ENCODE assay signal across 2 cellular contexts in the genomic region with DNA sequence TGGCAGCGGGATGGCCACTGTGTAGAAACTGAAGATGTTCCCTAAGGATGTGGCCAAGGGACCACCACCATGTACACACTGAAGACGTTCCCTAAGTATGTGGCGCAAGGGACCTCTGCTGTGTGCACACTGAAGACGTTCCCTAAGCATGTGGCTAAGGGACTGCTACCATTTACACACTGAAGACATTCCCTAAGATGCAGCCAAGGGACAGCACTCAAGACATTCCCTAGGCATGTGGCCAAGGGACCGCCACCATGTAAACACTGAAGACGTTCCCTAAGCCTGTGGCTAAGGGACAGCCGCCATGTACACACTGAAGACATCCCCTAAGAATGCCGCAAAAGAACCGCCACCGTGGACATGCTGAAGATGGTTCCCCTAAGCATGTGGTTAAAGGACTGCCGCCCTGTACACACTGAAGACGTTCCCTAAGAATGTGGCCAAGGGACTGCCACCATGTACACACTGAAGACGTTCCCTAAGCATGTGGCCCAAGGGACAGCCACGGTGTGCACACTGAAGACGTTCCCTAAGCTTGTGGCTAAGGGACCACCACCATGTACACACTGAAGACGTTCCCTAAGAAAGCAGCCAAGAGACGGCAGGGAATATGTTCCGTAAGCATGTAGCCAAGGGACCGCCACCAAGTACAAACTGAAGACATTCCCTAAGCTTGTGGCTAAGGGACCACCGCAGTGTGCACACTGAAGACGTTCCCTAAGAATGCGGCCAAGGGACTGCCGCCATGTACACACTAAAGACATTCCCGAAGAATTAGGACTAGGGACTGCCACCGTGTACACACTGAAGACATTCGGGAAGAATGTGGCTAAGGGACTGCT.
TF ChIP-seq lines count a peak whose summit lies in the region.

No MANE protein-coding gene starts in this region.

TF ChIP-seq in HEK293T, 16 proteins besides CTCF, POLR2A, EP300 and RAD21:
- no peak for TF ChIP-seq FOXA1 (IDR thresholded peaks at IDR 0.05)
- TF ChIP-seq FOXK2 (IDR thresholded peaks at IDR 0.05): peak; percentile 74; the same call in 1 of the 2 replicates
- TF ChIP-seq LEF1 (IDR thresholded peaks at IDR 0.05; ENCODE audit: borderline replicate concordance): no peak
- 0 out of 2 replicates have a peak, but pooled peaks have one; percentile 28 for TF ChIP-seq NFRKB (IDR thresholded peaks at IDR 0.05)
- TF ChIP-seq ELF4 (IDR thresholded peaks at IDR 0.05): 0 out of 2 replicates have a peak, but pooled peaks have one; percentile 23
- no peak for TF ChIP-seq HDGF (IDR thresholded peaks at IDR 0.05; ENCODE audit: borderline replicate concordance)
- TF ChIP-seq L3MBTL2 (conservative IDR thresholded peaks at IDR 0.05): peak; percentile 66
- TF ChIP-seq ARNT (IDR thresholded peaks at IDR 0.05): peak; percentile 23; the same call in 1 of the 2 replicates
- TF ChIP-seq SP1 (IDR thresholded peaks at IDR 0.05): no peak
- no peak for TF ChIP-seq ZNF384 (IDR thresholded peaks at IDR 0.05)
- no peak for TF ChIP-seq SUZ12 (IDR thresholded peaks at IDR 0.05)
- TF ChIP-seq FOXM1 (IDR thresholded peaks at IDR 0.05; ENCODE audit: borderline replicate concordance): peak; percentile 99
- peak; percentile 70; the same call in 1 of the 2 replicates for TF ChIP-seq CTBP1 (IDR thresholded peaks at IDR 0.05; ENCODE audit: borderline replicate concordance)

TF ChIP-seq in K562, 482 proteins besides CTCF, POLR2A, EP300 and RAD21 (continues in another document):
- TF ChIP-seq CREB3L1 (IDR thresholded peaks at IDR 0.05; ENCODE audit: borderline replicate concordance, low read depth) (peak; percentile 68; the same call in 1 of the 2 replicates), ELF2 (CRISPR knock-in tag; IDR thresholded peaks at IDR 0.05) (no peak), RNF2 (IDR thresholded peaks at IDR 0.05) (peak; percentile 97), EP400 (IDR thresholded peaks at IDR 0.05) (peak; percentile 92), ADNP (tag; IDR thresholded peaks at IDR 0.05) (no peak), NFRKB (IDR thresholded peaks at IDR 0.05; ENCODE audit: low read depth) (0 out of 2 replicates have a peak, but pooled peaks have one; percentile 56), KAT2B (IDR thresholded peaks at IDR 0.05; ENCODE audit: low read depth, low read length) (no peak), TEAD2 (tag; IDR thresholded peaks at IDR 0.05) (peak; percentile 88), JUN (IDR thresholded peaks at IDR 0.05; ENCODE audit: borderline replicate concordance, low read depth, low read length) (no peak), JUN (CRISPR knock-in tag; IDR thresholded peaks at IDR 0.05; ENCODE audit: borderline replicate concordance) (0 out of 2 replicates have a peak, but pooled peaks have one; percentile 24), NBN (IDR thresholded peaks at IDR 0.05; ENCODE audit: low read depth) (peak; percentile 42; the same call in 1 of the 2 replicates), CHAMP1 (IDR thresholded peaks at IDR 0.05) (peak; percentile 89), RCOR1 (IDR thresholded peaks at IDR 0.05; ENCODE audit: borderline replicate concordance in 1 of 2, low read depth in 2 of 2, low read length in 2 of 2) (0 out of 4 replicates have a peak, but pooled peaks of 1 of the 2 experiments have one; percentile 6), FOXM1 (IDR thresholded peaks at IDR 0.05; ENCODE audit: low read depth) (peak; percentile 99), FOXM1 (CRISPR knock-in tag; IDR thresholded peaks at IDR 0.05; ENCODE audit: low read depth) (no peak), HCFC1 (IDR thresholded peaks at IDR 0.05; ENCODE audit: low read depth, low read length) (0 out of 2 replicates have a peak, but pooled peaks have one; percentile 7), NCOA1 (IDR thresholded peaks at IDR 0.05; ENCODE audit: low read depth) (peak; percentile 58; the same call in 1 of the 2 replicates), CBFB (CRISPR knock-in tag; IDR thresholded peaks at IDR 0.05) (peak; percentile 60), BCL6 (CRISPR knock-in tag; IDR thresholded peaks at IDR 0.05) (no peak), ZNF830 (CRISPR knock-in tag; IDR thresholded peaks at IDR 0.05) (0 out of 2 replicates have a peak, but pooled peaks have one; percentile 24), HNRNPH1 (optimal IDR thresholded peaks at IDR 0.05; ENCODE audit: low read depth, low read length) (no peak), MAFG (tag; conservative IDR thresholded peaks at IDR 0.05) (no peak), AFF1 (IDR thresholded peaks at IDR 0.05; ENCODE audit: low read depth in 1 of 2, partially characterized antibody in 2 of 2) (peak in 1 of 2 experiments; percentile 41), EZH2 (IDR thresholded peaks at IDR 0.05; ENCODE audit: borderline replicate concordance, low read depth, low read length) (peak; percentile 100), ILK (tag; IDR thresholded peaks at IDR 0.05; ENCODE audit: borderline replicate concordance, low read depth) (no peak), NFATC3 (IDR thresholded peaks at IDR 0.05) (peak; percentile 95), SETDB1 (IDR thresholded peaks at IDR 0.05; ENCODE audit: low read length) (no peak), BHLHE40 (IDR thresholded peaks at IDR 0.05; ENCODE audit: low read length) (0 out of 2 replicates have a peak, but pooled peaks have one; percentile 31), SIN3A (IDR thresholded peaks at IDR 0.05; ENCODE audit: borderline replicate concordance in 2 of 2, control insufficient read depth in 1 of 2, low read depth in 2 of 2, low read length in 2 of 2) (peak in 1 of 2 experiments; percentile 69; a peak in 1 of 4 replicates), ZKSCAN1 (IDR thresholded peaks at IDR 0.05; ENCODE audit: low read depth, low read length) (peak; percentile 71), KDM5B (IDR thresholded peaks at IDR 0.05; ENCODE audit: insufficient replicate concordance, low read depth, low read length) (no peak), POLR2AphosphoS5 (IDR thresholded peaks at IDR 0.05; ENCODE audit: control insufficient read depth, insufficient read depth, low read depth, low read length) (no peak), HDAC3 (IDR thresholded peaks at IDR 0.05; ENCODE audit: borderline replicate concordance, partially characterized antibody) (peak; percentile 17)
- TF ChIP-seq, protein P1, sequence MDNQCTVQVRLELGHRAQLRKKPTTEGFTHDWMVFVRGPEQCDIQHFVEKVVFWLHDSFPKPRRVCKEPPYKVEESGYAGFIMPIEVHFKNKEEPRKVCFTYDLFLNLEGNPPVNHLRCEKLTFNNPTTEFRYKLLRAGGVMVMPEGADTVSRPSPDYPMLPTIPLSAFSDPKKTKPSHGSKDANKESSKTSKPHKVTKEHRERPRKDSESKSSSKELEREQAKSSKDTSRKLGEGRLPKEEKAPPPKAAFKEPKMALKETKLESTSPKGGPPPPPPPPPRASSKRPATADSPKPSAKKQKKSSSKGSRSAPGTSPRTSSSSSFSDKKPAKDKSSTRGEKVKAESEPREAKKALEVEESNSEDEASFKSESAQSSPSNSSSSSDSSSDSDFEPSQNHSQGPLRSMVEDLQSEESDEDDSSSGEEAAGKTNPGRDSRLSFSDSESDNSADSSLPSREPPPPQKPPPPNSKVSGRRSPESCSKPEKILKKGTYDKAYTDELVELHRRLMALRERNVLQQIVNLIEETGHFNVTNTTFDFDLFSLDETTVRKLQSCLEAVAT (IDR thresholded peaks at IDR 0.05): peak in 1 of 2 experiments; percentile 72; a peak in 3 of 4 replicates
- TF ChIP-seq, protein P2, sequence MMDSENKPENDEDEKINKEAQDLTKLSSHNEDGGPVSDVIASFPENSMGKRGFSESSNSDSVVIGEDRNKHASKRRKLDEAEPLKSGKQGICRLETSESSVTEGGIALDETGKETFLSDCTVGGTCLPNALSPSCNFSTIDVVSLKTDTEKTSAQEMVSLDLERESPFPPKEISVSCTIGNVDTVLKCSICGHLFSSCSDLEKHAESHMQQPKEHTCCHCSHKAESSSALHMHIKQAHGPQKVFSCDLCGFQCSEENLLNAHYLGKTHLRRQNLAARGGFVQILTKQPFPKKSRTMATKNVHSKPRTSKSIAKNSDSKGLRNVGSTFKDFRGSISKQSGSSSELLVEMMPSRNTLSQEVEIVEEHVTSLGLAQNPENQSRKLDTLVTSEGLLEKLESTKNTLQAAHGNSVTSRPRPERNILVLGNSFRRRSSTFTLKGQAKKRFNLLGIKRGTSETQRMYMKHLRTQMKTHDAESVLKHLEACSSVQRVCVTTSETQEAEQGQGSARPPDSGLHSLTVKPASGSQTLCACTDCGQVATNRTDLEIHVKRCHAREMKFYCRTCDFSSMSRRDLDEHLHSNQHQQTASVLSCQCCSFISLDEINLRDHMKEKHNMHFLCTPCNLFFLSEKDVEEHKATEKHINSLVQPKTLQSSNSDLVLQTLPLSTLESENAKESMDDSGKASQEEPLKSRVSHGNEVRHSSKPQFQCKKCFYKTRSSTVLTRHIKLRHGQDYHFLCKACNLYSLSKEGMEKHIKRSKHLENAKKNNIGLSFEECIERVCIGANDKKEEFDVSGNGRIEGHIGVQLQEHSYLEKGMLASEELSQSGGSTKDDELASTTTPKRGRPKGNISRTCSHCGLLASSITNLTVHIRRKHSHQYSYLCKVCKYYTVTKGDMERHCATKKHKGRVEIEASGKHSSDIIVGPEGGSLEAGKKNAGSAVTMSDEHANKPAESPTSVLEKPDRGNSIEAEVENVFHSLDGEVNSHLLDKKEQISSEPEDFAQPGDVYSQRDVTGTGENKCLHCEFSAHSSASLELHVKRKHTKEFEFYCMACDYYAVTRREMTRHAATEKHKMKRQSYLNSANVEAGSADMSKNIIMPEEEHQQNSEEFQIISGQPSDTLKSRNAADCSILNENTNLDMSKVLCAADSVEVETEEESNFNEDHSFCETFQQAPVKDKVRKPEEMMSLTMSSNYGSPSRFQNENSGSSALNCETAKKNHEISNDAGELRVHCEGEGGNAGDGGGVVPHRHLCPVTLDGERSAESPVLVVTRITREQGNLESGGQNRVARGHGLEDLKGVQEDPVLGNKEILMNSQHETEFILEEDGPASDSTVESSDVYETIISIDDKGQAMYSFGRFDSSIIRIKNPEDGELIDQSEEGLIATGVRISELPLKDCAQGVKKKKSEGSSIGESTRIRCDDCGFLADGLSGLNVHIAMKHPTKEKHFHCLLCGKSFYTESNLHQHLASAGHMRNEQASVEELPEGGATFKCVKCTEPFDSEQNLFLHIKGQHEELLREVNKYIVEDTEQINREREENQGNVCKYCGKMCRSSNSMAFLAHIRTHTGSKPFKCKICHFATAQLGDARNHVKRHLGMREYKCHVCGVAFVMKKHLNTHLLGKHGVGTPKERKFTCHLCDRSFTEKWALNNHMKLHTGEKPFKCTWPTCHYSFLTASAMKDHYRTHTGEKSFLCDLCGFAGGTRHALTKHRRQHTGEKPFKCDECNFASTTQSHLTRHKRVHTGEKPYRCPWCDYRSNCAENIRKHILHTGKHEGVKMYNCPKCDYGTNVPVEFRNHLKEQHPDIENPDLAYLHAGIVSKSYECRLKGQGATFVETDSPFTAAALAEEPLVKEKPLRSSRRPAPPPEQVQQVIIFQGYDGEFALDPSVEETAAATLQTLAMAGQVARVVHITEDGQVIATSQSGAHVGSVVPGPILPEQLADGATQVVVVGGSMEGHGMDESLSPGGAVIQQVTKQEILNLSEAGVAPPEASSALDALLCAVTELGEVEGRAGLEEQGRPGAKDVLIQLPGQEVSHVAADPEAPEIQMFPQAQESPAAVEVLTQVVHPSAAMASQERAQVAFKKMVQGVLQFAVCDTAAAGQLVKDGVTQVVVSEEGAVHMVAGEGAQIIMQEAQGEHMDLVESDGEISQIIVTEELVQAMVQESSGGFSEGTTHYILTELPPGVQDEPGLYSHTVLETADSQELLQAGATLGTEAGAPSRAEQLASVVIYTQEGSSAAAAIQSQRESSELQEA (IDR thresholded peaks at IDR 0.05; ENCODE audit: low read depth): no peak
